In the genomic region with DNA sequence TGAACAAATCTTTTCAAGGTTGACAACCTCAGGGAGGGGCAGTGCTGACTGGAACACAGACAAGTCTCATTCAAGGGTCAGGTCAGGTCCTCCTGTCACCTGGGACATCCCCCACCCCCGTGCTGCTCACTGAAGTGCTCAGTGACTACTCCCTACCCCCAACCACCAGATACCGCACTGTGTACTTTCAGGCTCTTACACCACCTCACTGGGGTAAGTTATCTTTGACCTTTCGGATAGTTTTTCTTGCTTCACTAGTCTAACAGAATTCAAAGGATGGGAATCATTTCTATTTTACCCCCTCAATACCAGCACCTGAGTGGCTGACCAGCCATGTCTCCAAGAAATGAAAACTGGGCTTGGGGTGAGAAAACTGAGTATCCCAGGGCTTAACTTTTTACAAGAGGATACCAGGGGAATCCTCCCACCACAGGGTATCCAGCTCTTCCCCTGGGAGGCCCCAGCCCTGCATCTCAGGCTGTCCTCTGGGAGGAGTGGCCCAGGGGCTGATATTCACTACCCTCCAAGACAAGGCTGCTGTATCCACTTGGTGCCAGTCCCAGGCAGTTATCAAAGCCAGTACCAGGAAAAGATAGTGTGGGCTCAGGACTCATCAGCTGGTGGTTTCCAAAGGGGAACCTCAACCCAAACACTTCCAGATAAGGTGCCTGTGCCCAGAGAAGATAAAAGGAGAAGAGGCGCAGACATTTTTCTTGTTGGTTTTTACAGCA, we compare ENCODE assay signal across 9 cellular contexts. TPM values are rescaled to one million over a fixed set of nuclear protein-coding genes. Genes with fewer than 3 reads are reported as not detected.
A peak's percentile ranks its signal among the peaks of the same experiment; 100 is the strongest.
DNase-seq lines count a peak whose midpoint lies in the region; TF ChIP-seq lines count a peak whose summit lies in the region.
"Had no signal": no experiment of that assay in that cellular context is flagged by ENCODE, and none has a peak within 500 bp of the region (broad histone marks: within the 10 kb centered on the region; RNA-seq: fewer than 3 reads in every experiment).

No MANE protein-coding gene starts in this region.

- H3K4me3 ChIP-seq in GM06990 (replicated peaks; ENCODE audit: low read depth, low read length) (peak overlapping the region; percentile 23), OCI-LY1 (ENCODE audit: low read depth, low read length, poor library complexity, severe bottlenecking) (peak overlapping the region; percentile 88), suprapubic skin (no peak overlapping the region)

- no peaks in the 10 kb centered on the region for H3K27me3 Mint-ChIP-seq in progenitor cell of endocrine pancreas

- peaks cover 26% of the 10 kb centered on the region for H3K4me1 Mint-ChIP-seq in progenitor cell of endocrine pancreas (ENCODE audit: low read depth)

- no peak overlapping the region for H3K27ac Mint-ChIP-seq in progenitor cell of endocrine pancreas

- no peak for TF ChIP-seq CTCF in GM06990 (IDR thresholded peaks at IDR 0.05; ENCODE audit: insufficient read depth, low read length, poor library complexity, severe bottlenecking)
- TF ChIP-seq CTCF in OCI-LY1 (IDR thresholded peaks at IDR 0.05; ENCODE audit: low read length), result no peak
- no peak for TF ChIP-seq CTCF in progenitor cell of endocrine pancreas (IDR thresholded peaks at IDR 0.05; ENCODE audit: unreplicated experiment)
- no peak for TF ChIP-seq CTCF in suprapubic skin (IDR thresholded peaks at IDR 0.05)

- H3K27ac ChIP-seq in OCI-LY1 (ENCODE audit: low read depth, low read length, poor library complexity, severe bottlenecking) (peak overlapping the region; percentile 62), suprapubic skin (no peak overlapping the region)

- no peaks in the 10 kb centered on the region for H3K9me3 Mint-ChIP-seq in progenitor cell of endocrine pancreas (ENCODE audit: low read depth)

- H3K4me3 Mint-ChIP-seq in progenitor cell of endocrine pancreas (ENCODE audit: low read depth), result peak overlapping the region; percentile 58

- H3K4me2 ChIP-seq in OCI-LY1 (ENCODE audit: low read length), result peak overlapping the region; percentile 95

- peak overlapping the region; percentile 43; the same call in 1 of the 2 replicates for H3K9ac ChIP-seq in OCI-LY1 (ENCODE audit: low read length)

- H4K20me1 ChIP-seq in OCI-LY1 (ENCODE audit: insufficient read depth, low read length), result no peaks in the 10 kb centered on the region

- H3K27me3 ChIP-seq in GM06990 (replicated peaks; ENCODE audit: control insufficient read depth, insufficient read depth, low read length) (no peaks in the 10 kb centered on the region), OCI-LY1 (ENCODE audit: insufficient read depth, low read length) (no peaks in the 10 kb centered on the region), suprapubic skin (no peaks in the 10 kb centered on the region)

- TF ChIP-seq POLR2A in suprapubic skin (IDR thresholded peaks at IDR 0.05), result no peak

- H3F3A ChIP-seq in OCI-LY1 (ENCODE audit: insufficient read depth, low read length), result no peaks in the 10 kb centered on the region

- H3K36me3 ChIP-seq in GM06990 (ENCODE audit: control insufficient read depth, insufficient read depth, low read length), result no peaks in the 10 kb centered on the region
- H3K36me3 ChIP-seq in OCI-LY1 (ENCODE audit: insufficient read depth, low read length), result no peaks in the 10 kb centered on the region; the same call in 1 of the 2 replicates
- no peaks in the 10 kb centered on the region for H3K36me3 ChIP-seq in suprapubic skin

- no peaks in the 10 kb centered on the region for H3K9me2 ChIP-seq in OCI-LY1 (ENCODE audit: low read depth, low read length)

- H2AFZ ChIP-seq in OCI-LY1 (ENCODE audit: low read length), result no peak overlapping the region

- 71% methylated on average over 4 of the region's 4 CpGs for WGBS in suprapubic skin

- H3K9me3 ChIP-seq in OCI-LY1 (ENCODE audit: low read length) (peaks cover 7% of the 10 kb centered on the region; the same call in 1 of the 2 replicates), suprapubic skin (no peaks in the 10 kb centered on the region)

- DNase-seq in GM06990 (ENCODE audit: extremely low read depth, insufficient read length) (peak; percentile 72), progenitor cell of endocrine pancreas (ENCODE audit: low spot score, unreplicated experiment) (no peak), middle frontal gyrus (ENCODE audit: extremely low spot score, low spot score) (no peak), KG1 (lab: John Stamatoyannopoulos, UW) (no peak), amygdala (lab: John Stamatoyannopoulos, UW) (no peak), suprapubic skin (ENCODE audit: low spot score in 2 of 2) (no peak)
- DNase-seq in activated T-helper 9 cell treated with anti-CD3 and anti-CD28 coated beads, Interleukin-2, amount 50 U/mL, for 16 hours (ENCODE audit: low read depth), result peak; percentile 62
- DNase-seq: NCI-H2171 treated with DMSO at 0.1 percent for 48 hours had no signal

- H3K36me3 Mint-ChIP-seq in progenitor cell of endocrine pancreas (ENCODE audit: insufficient read depth), result no peaks in the 10 kb centered on the region

- no peaks in the 10 kb centered on the region for H3K79me2 ChIP-seq in OCI-LY1 (ENCODE audit: insufficient read depth, low read length)

- H3K4me1 ChIP-seq in OCI-LY1 (ENCODE audit: insufficient read depth, low read length, severe bottlenecking) (peaks cover 30% of the 10 kb centered on the region), suprapubic skin (peaks cover 21% of the 10 kb centered on the region)

- TF ChIP-seq EP300 in suprapubic skin (IDR thresholded peaks at IDR 0.05), result no peak

RNA-seq across cellular contexts. Expression of a gene that starts 2.1 kb away (rescaled TPM):
- total RNA-seq in progenitor cell of endocrine pancreas (1.6 and 2.0 TPM in 2 replicates), suprapubic skin (1 to 10 TPM; 2.6 to 8.3 (median 5.8) TPM)

RNA-seq across cellular contexts. Expression of a gene that starts 34.1 kb away (rescaled TPM):
- total RNA-seq in progenitor cell of endocrine pancreas, result 4.1 and 5.4 TPM in 2 replicates
- total RNA-seq in suprapubic skin, result 1 to 10 TPM in 3 of 4 donors, under 1 TPM in 1; 0.60 to 4.6 (median 3.1) TPM

RNA-seq across cellular contexts. Expression of a gene that starts 36.7 kb away (rescaled TPM):
- total RNA-seq in progenitor cell of endocrine pancreas (16.1 and 16.7 TPM in 2 replicates), suprapubic skin (10 to 100 TPM in 2 of 4 donors, 1 to 10 TPM in 2; 7.2 to 24.2 (median 11.7) TPM)

Comparison
In these comparisons a context has a peak if more than half of its experiments do, and no peak if none do; other contexts are left out.
1. DNase-seq: peak in GM06990 (single experiment) and activated T-helper 9 cell treated with anti-CD3 and anti-CD28 coated beads, Interleukin-2, amount 50 U/mL, for 16 hours (single experiment); none in progenitor cell of endocrine pancreas (single experiment), middle frontal gyrus (single experiment), KG1 (single experiment), amygdala (0 of 56) and suprapubic skin (0 of 2).